In genomic region chr3:42068303-42069088, GRCh38 we compare ENCODE assay signal across 1 cellular context.
TF ChIP-seq lines count a peak whose summit lies in the region.

No MANE protein-coding gene starts in this region.

TF ChIP-seq in IMR-90, 13 proteins besides CTCF, POLR2A, EP300 and RAD21 (continued from another document):
- TF ChIP-seq USF2 (IDR thresholded peaks at IDR 0.05; ENCODE audit: low read depth, low read length) (no peak), BHLHE40 (IDR thresholded peaks at IDR 0.05; ENCODE audit: low read depth, low read length) (no peak), MAFK (IDR thresholded peaks at IDR 0.05; ENCODE audit: low read depth, low read length) (no peak), ELK1 (IDR thresholded peaks at IDR 0.05; ENCODE audit: borderline replicate concordance, low read depth, low read length) (no peak), SMC3 (IDR thresholded peaks at IDR 0.05; ENCODE audit: low read depth, low read length) (no peak), CEBPB (IDR thresholded peaks at IDR 0.05; ENCODE audit: low read depth, low read length) (no peak), NFE2L2 (IDR thresholded peaks at IDR 0.05; ENCODE audit: low read depth, low read length) (no peak), CHD1 (IDR thresholded peaks at IDR 0.05; ENCODE audit: low read depth, low read length) (no peak), RCOR1 (IDR thresholded peaks at IDR 0.05; ENCODE audit: insufficient replicate concordance, low read length) (no peak), MAZ (IDR thresholded peaks at IDR 0.05; ENCODE audit: borderline replicate concordance, low read depth, low read length) (no peak), FOS (IDR thresholded peaks at IDR 0.05; ENCODE audit: low read depth, low read length) (no peak), RFX5 (IDR thresholded peaks at IDR 0.05; ENCODE audit: low read depth, low read length) (no peak)
TF ChIP-seq in IMR-90: peak in this region for 0.
